ENCODE assay signal across 8 cellular contexts in the genomic region with DNA sequence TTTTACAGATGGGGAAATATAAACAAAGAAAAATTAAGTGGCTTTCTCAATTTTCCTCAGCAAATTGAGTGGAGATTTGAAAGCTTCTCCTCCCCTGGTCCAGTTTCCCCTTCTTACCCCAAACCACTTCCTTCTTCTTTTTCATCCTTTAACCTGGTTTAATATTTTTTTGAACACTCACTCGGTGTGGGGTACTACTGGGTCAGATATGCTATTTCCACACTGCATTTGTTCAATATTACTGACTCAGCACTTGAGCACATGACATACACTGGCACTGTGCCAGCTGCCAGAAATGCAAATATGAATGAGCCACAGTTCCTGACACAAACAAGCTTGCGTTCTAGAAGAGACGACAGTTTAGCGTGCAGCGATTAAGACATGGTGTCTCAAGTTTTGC.
DNase-seq lines count a peak whose midpoint lies in the region; ATAC-seq, FAIRE-seq and TF ChIP-seq lines count a peak whose summit lies in the region.
"Not testable (repeated sequence)": the region's sequence is repeated elsewhere in the genome, so short reads cannot be mapped to it uniquely, and the experiment has no call there.

No MANE protein-coding gene starts in this region.

- ATAC-seq in GM19324 (IDR thresholded peaks at IDR 0.05; ENCODE audit: low FRiP score, unreplicated experiment) (peak; percentile 72), HG02642 (IDR thresholded peaks at IDR 0.05; ENCODE audit: poor library complexity, unreplicated experiment) (peak; percentile 69), HG03135 (IDR thresholded peaks at IDR 0.05; ENCODE audit: unreplicated experiment) (peak; percentile 83)

- TF ChIP-seq POLR2A in GM12891 (IDR thresholded peaks at IDR 0.05; ENCODE audit: low read depth, low read length), result not testable (repeated sequence)

- FAIRE-seq in GM12891 (lab: Jason Lieb, UNC), result peak; percentile 59

- DNase-seq in GM12891 (ENCODE audit: insufficient read length, low spot score), result not testable (repeated sequence)
- DNase-seq in HT1080 (ENCODE audit: low read depth), result peak; percentile 10
- peak; percentile 37 for DNase-seq in NCI-H748 (lab: John Stamatoyannopoulos, UW; ENCODE audit: unreplicated experiment)
- DNase-seq in amniotic epithelial cell (ENCODE audit: low read depth), result peak; percentile 6
- DNase-seq in mucosa of gallbladder (ENCODE audit: low spot score), result peak; percentile 16
